Comparison of ENCODE assay signal across 12 cellular contexts in the genomic region with DNA sequence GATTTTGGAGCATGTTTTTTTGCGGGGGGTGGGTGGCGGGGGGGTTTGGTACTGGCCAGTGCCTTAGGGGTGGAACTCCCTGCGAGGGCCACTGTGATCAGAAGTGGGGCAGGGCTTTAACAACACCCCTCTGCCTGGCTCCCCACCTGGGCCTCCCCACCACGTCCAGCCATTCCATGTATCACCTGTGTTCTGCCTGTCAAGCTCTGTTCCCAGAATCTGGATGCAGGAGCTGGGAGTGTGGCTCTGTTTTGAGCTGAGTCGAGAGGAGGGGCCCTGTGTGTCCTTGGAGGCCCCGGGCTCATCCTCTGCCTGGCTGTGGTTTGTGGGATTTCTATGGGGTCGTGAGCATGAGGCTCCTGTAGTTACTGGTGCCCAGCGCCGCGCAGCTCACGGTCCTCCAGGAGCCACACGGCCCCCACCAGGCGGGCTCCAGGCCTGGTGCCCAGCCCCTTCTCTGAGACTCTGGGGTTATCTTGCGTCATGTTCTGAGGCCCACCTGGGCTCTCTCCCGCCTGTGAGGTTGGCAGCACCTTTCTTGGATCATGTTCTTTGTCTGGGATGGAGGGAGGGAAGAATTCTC.
"Had no signal": no experiment of that assay in that cellular context is flagged by ENCODE, and none has a peak within 500 bp of the region (broad histone marks: within the 10 kb centered on the region; RNA-seq: fewer than 3 reads in every experiment).

No MANE protein-coding gene starts in this region.

- H3K27me3 ChIP-seq: gastroesophageal sphincter, upper lobe of left lung had no signal

- ATAC-seq: gastroesophageal sphincter had no signal

- H3K27ac ChIP-seq: gastroesophageal sphincter, upper lobe of left lung had no signal

- H3K9me3 ChIP-seq: gastroesophageal sphincter, upper lobe of left lung had no signal

- H3K4me1 ChIP-seq: gastroesophageal sphincter, upper lobe of left lung had no signal

- DNase-seq: activated B cell treated with CpG ODN at 0.5 μM for 24 hours; activated CD4-positive, alpha-beta T cell treated with anti-CD3 and anti-CD28 coated beads for 48 hours; activated CD8-positive, alpha-beta memory T cell treated with anti-CD3 and anti-CD28 coated beads, Interleukin-2, amount 50 U/mL, for 48 hours; activated naive CD4-positive, alpha-beta T cell treated with anti-CD3 and anti-CD28 coated beads, Interleukin-2, amount 10 ng/mL, durations not matched to agents 7 days and 5 days; erythroblast; left ventricle myocardium superior; mesenchymal stem cell; stimulated activated CD4-positive, alpha-beta T cell treated with anti-CD3 and anti-CD28 coated beads, Interleukin-4, amount 100 ng/mL, for 24 hours; stimulated activated naive CD4-positive, alpha-beta T cell treated with Interleukin-2 at 50 U/mL for 16 hours; SW 1271; upper lobe of left lung had no signal

- H3K4me3 ChIP-seq: gastroesophageal sphincter, upper lobe of left lung had no signal
